ENCODE assay signal across 1 cellular context in the genomic region with DNA sequence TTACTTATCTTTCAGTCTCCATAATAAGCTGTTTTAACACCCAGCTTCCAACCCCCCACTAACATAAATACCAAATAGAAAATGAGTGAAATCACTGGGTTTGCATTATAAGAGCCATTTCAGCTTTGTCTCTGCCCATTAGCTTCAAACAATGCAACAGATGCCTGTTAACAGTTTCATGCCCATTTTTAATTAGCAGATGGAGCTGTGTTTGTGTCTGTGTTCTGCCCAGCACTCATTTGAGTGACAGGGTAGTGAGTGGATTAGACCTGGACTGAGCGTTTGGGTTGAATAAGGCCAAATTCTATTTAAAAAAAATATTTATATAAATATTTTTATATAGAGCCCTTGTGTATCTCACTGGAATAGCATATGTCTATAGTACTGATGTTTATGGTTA.
TF ChIP-seq lines count a peak whose summit lies in the region.

No MANE protein-coding gene starts in this region.

TF ChIP-seq in GM12878, 131 proteins besides CTCF, POLR2A, EP300 and RAD21:
- TF ChIP-seq YBX1 (IDR thresholded peaks at IDR 0.05) (no peak), PKNOX1 (IDR thresholded peaks at IDR 0.05) (0 out of 2 replicates have a peak, but pooled peaks have one; percentile 42)
- TF ChIP-seq, protein P1, sequence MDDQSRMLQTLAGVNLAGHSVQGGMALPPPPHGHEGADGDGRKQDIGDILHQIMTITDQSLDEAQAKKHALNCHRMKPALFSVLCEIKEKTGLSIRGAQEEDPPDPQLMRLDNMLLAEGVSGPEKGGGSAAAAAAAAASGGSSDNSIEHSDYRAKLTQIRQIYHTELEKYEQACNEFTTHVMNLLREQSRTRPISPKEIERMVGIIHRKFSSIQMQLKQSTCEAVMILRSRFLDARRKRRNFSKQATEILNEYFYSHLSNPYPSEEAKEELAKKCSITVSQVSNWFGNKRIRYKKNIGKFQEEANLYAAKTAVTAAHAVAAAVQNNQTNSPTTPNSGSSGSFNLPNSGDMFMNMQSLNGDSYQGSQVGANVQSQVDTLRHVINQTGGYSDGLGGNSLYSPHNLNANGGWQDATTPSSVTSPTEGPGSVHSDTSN (IDR thresholded peaks at IDR 0.05; ENCODE audit: insufficient replicate concordance, low read depth, low read length): peak; percentile 11
TF ChIP-seq in GM12878: peak in this region for 2.
